ENCODE assay signal across 1 cellular context in the genomic region with DNA sequence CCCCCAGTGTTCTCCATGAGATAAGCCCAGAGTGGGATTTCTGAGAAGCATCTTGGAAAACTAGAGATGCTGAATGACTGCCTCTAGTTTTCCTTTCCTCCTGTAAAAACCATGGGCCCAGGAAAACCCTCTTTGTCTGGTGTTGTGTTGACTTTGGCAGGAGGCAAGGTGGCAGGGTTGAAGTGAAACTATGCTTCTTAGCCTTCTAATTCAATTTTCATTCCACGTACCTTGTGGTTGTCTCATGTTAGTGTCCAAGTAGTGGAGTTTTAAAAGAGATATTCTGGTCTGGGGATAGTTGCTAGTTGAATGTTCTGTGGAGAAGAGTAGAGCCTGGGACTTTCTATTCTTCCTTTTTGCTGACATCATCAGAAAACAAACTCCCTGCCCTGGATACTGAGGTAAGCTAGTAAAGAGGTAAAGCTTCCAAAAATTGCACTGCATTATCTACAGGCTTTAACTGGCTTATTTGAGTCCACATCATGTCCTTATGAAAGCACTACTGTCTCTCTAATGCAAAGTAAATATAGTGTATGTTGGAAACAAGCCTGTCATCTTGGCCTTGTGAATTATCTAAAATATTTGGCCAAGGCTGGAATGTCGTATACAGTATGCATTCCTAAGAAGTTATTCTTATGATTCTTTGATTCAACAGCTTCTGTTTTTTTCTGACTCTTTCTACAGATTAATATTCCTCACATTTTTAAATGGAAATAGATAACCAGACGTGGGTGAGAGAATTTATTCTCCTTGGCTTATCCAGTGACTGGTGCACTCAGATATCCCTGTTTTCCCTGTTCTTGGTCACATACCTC.
TF ChIP-seq lines count a peak whose summit lies in the region.

A gene with protein sequence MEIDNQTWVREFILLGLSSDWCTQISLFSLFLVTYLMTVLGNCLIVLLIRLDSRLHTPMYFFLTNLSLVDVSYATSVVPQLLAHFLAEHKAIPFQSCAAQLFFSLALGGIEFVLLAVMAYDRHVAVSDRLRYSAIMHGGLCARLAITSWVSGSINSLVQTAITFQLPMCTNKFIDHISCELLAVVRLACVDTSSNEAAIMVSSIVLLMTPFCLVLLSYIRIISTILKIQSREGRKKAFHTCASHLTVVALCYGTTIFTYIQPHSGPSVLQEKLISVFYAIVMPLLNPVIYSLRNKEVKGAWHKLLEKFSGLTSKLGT (plus strand): TSS at position 708 of the 815 bp plus-strand sequence. CDS start 0 bp downstream, at position 708.

TF ChIP-seq in IMR-90, 13 proteins besides CTCF, POLR2A, EP300 and RAD21:
- no peak for TF ChIP-seq RCOR1 (IDR thresholded peaks at IDR 0.05; ENCODE audit: insufficient replicate concordance, low read length)
- peak; percentile 100 for TF ChIP-seq MAFK (IDR thresholded peaks at IDR 0.05; ENCODE audit: low read depth, low read length)
- TF ChIP-seq NFE2L2 (IDR thresholded peaks at IDR 0.05; ENCODE audit: low read depth, low read length), result no peak
- no peak for TF ChIP-seq BHLHE40 (IDR thresholded peaks at IDR 0.05; ENCODE audit: low read depth, low read length)
- TF ChIP-seq MAZ (IDR thresholded peaks at IDR 0.05; ENCODE audit: borderline replicate concordance, low read depth, low read length), result no peak
- no peak for TF ChIP-seq RFX5 (IDR thresholded peaks at IDR 0.05; ENCODE audit: low read depth, low read length)
- no peak for TF ChIP-seq CHD1 (IDR thresholded peaks at IDR 0.05; ENCODE audit: low read depth, low read length)
